In genomic region chr7:129169171-129169643, GRCh38 we compare ENCODE assay signal across 8 cellular contexts. TPM values are rescaled to one million over a fixed set of nuclear protein-coding genes. Genes with fewer than 3 reads are reported as not detected.
DNase-seq lines count a peak whose midpoint lies in the region; ATAC-seq, FAIRE-seq and TF ChIP-seq lines count a peak whose summit lies in the region.

No MANE protein-coding gene starts in this region.

- TF ChIP-seq CTCF in fibroblast of villous mesenchyme (IDR thresholded peaks at IDR 0.05; ENCODE audit: insufficient read depth, low read depth, low read length): no peak
- no peak for TF ChIP-seq CTCF in pancreas (IDR thresholded peaks at IDR 0.05)

- H3K4me3 ChIP-seq in fibroblast of villous mesenchyme (ENCODE audit: low read depth, low read length) (peak overlapping the region; percentile 49), pancreas (peak overlapping the region in 3 of 4 donors; percentile 28 to 55 (median 28))

- WGBS in pancreas, 2 donors: 12 to 20% methylated on average over 45 to 46 of the region's 46 CpGs

- H3K4me1 ChIP-seq in pancreas: no peaks in the 10 kb centered on the region

- H3K9me3 ChIP-seq in pancreas: no peaks in the 10 kb centered on the region

- intact Hi-C loops in pancreas (cut with DNase I): loop anchor here in 1 of 3 donors (5.0 kb wide), 1 partner anchor 38 kb away; no protein-coding TSS in a partner anchor

- no peaks in the 10 kb centered on the region for H3K27me3 ChIP-seq in pancreas

- no peak for FAIRE-seq in pancreas (lab: Jason Lieb, UNC)

- ATAC-seq in HG02870 (IDR thresholded peaks at IDR 0.05; ENCODE audit: unreplicated experiment): peak; percentile 26
- ATAC-seq in pancreas: peak; percentile 70 to 95 (median 86)
- no peak for ATAC-seq in GM21576 (IDR thresholded peaks at IDR 0.05; ENCODE audit: unreplicated experiment)
- no peak for ATAC-seq in HG02571 (IDR thresholded peaks at IDR 0.05; ENCODE audit: unreplicated experiment)

- peak; percentile 24 for DNase-seq in CMK (ENCODE audit: low read depth)
- peak; percentile 25 for DNase-seq in activated T-cell treated with anti-CD3 and anti-CD28 coated beads for 1 hour (ENCODE audit: low read depth)
- no peak for DNase-seq in fibroblast of villous mesenchyme (ENCODE audit: low read depth)
- peak in 4 of 6 donors; percentile 25 to 74 (median 46) for DNase-seq in pancreas
- DNase-seq in middle frontal gyrus (ENCODE audit: extremely low spot score, low spot score): no peak

- no peak overlapping the region for H3K27ac ChIP-seq in pancreas

- H3K36me3 ChIP-seq in pancreas: no peaks in the 10 kb centered on the region

RNA-seq across cellular contexts. Expression of gene SMO, which starts 19.2 kb away (rescaled TPM):
- total RNA-seq in fibroblast of villous mesenchyme (1.3 and 2.3 TPM in 2 replicates), pancreas (10 to 100 TPM in 1 of 6 donors, 1 to 10 TPM in 5; 2.6 to 13.4 (median 4.3) TPM)
- polyA plus RNA-seq in pancreas: 1 to 10 TPM; 4.0 to 6.9 TPM

RNA-seq across cellular contexts. Expression of gene TSPAN33, which starts 24.7 kb away (rescaled TPM):
- total RNA-seq in fibroblast of villous mesenchyme (0.32 and 0.43 TPM in 2 replicates), pancreas (10 to 100 TPM in 5 of 6 donors, 1 to 10 TPM in 1; 6.9 to 37.9 (median 18.0) TPM)
- 10 to 100 TPM; 11.2 to 14.2 TPM for polyA plus RNA-seq in pancreas

RNA-seq across cellular contexts. Expression of gene AHCYL2, which starts 55.6 kb away (rescaled TPM):
- total RNA-seq in fibroblast of villous mesenchyme (6.4 and 8.6 TPM in 2 replicates), pancreas (10 to 100 TPM; 11.5 to 16.8 (median 13.7) TPM)
- polyA plus RNA-seq in pancreas: 1 to 10 TPM; 5.1 to 8.7 TPM

Comparison
In these comparisons a context has a peak if more than half of its experiments do, and no peak if none do; other contexts are left out.
1. DNase-seq: peak in CMK (single experiment), activated T-cell treated with anti-CD3 and anti-CD28 coated beads for 1 hour (single experiment) and pancreas (4 of 6); none in fibroblast of villous mesenchyme (single experiment) and middle frontal gyrus (single experiment).
2. ATAC-seq: peak in HG02870 (single experiment) and pancreas (4 of 4); none in GM21576 (single experiment) and HG02571 (single experiment).